Comparison of ENCODE assay signal across 19 cellular contexts in genomic region chr4:181909368-181909767, GRCh38.
A peak's percentile ranks its signal among the peaks of the same experiment; 100 is the strongest.
DNase-seq lines count a peak whose midpoint lies in the region; ATAC-seq and TF ChIP-seq lines count a peak whose summit lies in the region.
"Had no signal": no experiment of that assay in that cellular context is flagged by ENCODE, and none has a peak within 500 bp of the region (broad histone marks: within the 10 kb centered on the region; RNA-seq: fewer than 3 reads in every experiment).

No MANE protein-coding gene starts in this region.

- no peak for ATAC-seq in GM18520 (IDR thresholded peaks at IDR 0.05; ENCODE audit: unreplicated experiment)
- ATAC-seq: activated naive CD8-positive, alpha-beta T cell treated with anti-CD3 and anti-CD28 coated beads, Interleukin-2, amount 50 U/mL, for 24 hours; naive thymus-derived CD8-positive, alpha-beta T cell had no signal

- DNase-seq in EL (peak; percentile 29), RPMI7951 (ENCODE audit: low read depth) (peak; percentile 28), epithelial cell of esophagus (ENCODE audit: low read depth) (peak; percentile 86), myocyte (ENCODE audit: low read depth) (peak; percentile 58), globus pallidus (ENCODE audit: low spot score) (no peak), DMS153 (lab: John Stamatoyannopoulos, UW) (no peak)
- DNase-seq in activated effector memory CD4-positive, alpha-beta T cell treated with anti-CD3 and anti-CD28 coated beads, Interleukin-2, amount 50 U/mL, for 16 hours, result no peak
- DNase-seq: activated CD4-positive, alpha-beta T cell treated with anti-CD3 and anti-CD28 coated beads for 48 hours; activated naive CD8-positive, alpha-beta T cell treated with anti-CD3 and anti-CD28 coated beads, Interleukin-2, amount 50 U/mL, for 24 hours; activated T-cell treated with anti-CD3 and anti-CD28 coated beads, Interleukin-2, amount 50 U/mL, for 24 hours; BE2C; glutamatergic neuron; naive thymus-derived CD8-positive, alpha-beta T cell; NCI-H774; retina; stimulated activated CD4-positive, alpha-beta T cell treated with anti-CD3 and anti-CD28 coated beads, Interleukin-2, amount 100 ng/mL, for 24 hours; T-helper 2 cell had no signal

- no peak for TF ChIP-seq CTCF in epithelial cell of esophagus (IDR thresholded peaks at IDR 0.05; ENCODE audit: insufficient read depth, low read depth, low read length, missing control alignments)

- H3K4me3 ChIP-seq in epithelial cell of esophagus (ENCODE audit: low read length), result no peak overlapping the region
- H3K4me3 ChIP-seq: tibial nerve had no signal

Comparison
In these comparisons a context has a peak if more than half of its experiments do, and no peak if none do; other contexts are left out.
1. DNase-seq: peak in EL (single experiment), RPMI7951 (single experiment), epithelial cell of esophagus (single experiment) and myocyte (single experiment); none in globus pallidus (single experiment), DMS153 (single experiment) and activated effector memory CD4-positive, alpha-beta T cell treated with anti-CD3 and anti-CD28 coated beads, Interleukin-2, amount 50 U/mL, for 16 hours (single experiment).